In the genomic region with DNA sequence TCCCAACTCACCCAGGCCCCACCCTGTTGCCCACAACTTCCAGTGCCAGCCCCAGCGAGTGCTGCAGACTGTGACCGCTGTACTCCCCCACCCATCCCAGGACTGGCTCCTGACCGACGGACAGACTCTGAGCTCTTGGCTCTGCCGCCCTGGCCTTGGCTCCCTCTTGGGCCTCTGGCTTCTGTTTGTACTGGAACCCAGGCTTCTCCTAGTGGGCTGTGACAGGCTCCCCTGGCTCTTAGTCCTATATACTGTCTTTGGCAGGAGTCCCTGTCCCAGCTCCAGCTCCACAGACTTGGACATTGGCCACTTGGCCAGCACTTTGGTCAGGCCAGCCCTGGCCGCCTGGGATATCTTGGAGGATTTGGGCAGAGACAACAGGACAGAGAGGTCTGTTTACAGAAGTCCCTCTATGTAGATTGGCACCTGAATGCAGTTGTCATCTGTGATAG, we compare ENCODE assay signal across 19 cellular contexts. TPM values are rescaled to one million over a fixed set of nuclear protein-coding genes. Genes with fewer than 3 reads are reported as not detected.
DNase-seq lines count a peak whose midpoint lies in the region; ATAC-seq, FAIRE-seq and TF ChIP-seq lines count a peak whose summit lies in the region.
"Had no signal": no experiment of that assay in that cellular context is flagged by ENCODE, and none has a peak within 500 bp of the region (broad histone marks: within the 10 kb centered on the region; RNA-seq: fewer than 3 reads in every experiment).

No MANE protein-coding gene starts in this region.

- FAIRE-seq in small intestine (lab: Jason Lieb, UNC): no peak
- FAIRE-seq: A549 had no signal

- TF ChIP-seq POLR2A in prostate gland (IDR thresholded peaks at IDR 0.05): no peak

- no peak overlapping the region for H2AFZ ChIP-seq in Karpas-422 (ENCODE audit: low read length)

- H3K4me3 ChIP-seq in right cardiac atrium (ENCODE audit: low read length): no peak overlapping the region
- H3K4me3 ChIP-seq in prostate gland: no peak overlapping the region
- H3K4me3 ChIP-seq in small intestine (ENCODE audit: low read depth in 1 of 2, low read length in 2 of 2): no peak overlapping the region
- no peak overlapping the region for H3K4me3 ChIP-seq in Karpas-422 (ENCODE audit: low read length)
- H3K4me3 ChIP-seq: A549 had no signal

- no peaks in the 10 kb centered on the region for H3K9me3 ChIP-seq in right cardiac atrium (ENCODE audit: control insufficient read depth, low read length)
- H3K9me3 ChIP-seq in prostate gland: no peaks in the 10 kb centered on the region
- no peaks in the 10 kb centered on the region for H3K9me3 ChIP-seq in small intestine (ENCODE audit: control insufficient read depth, low read depth)
- H3K9me3 ChIP-seq in Karpas-422 (ENCODE audit: low read length): no peaks in the 10 kb centered on the region
- H3K9me3 ChIP-seq: A549, SK-N-SH had no signal

- peak; percentile 83 to 92 for ATAC-seq in right cardiac atrium
- no peak for ATAC-seq in GM19035 (IDR thresholded peaks at IDR 0.05; ENCODE audit: unreplicated experiment)
- ATAC-seq: A549; activated T-cell treated with anti-CD3 and anti-CD28 coated beads, Interleukin-2, amount 50 U/mL, for 4 hours had no signal

- no peak overlapping the region for H3K9ac ChIP-seq in Karpas-422 (ENCODE audit: low read length)
- H3K9ac ChIP-seq: SK-N-SH had no signal

- H3K36me3 ChIP-seq in prostate gland (no peaks in the 10 kb centered on the region), small intestine (ENCODE audit: control insufficient read depth in 2 of 2, insufficient read depth in 2 of 2, low read length in 2 of 2) (no peaks in the 10 kb centered on the region), Karpas-422 (ENCODE audit: insufficient read depth, low read length) (no peaks in the 10 kb centered on the region)

- H3K4me1 ChIP-seq in right cardiac atrium (ENCODE audit: control insufficient read depth, insufficient read depth, low read length) (peaks cover 9% of the 10 kb centered on the region), prostate gland (replicated peaks) (peaks cover 13% of the 10 kb centered on the region), small intestine (ENCODE audit: control insufficient read depth in 2 of 2, insufficient read depth in 1 of 2, low read depth in 1 of 2, low read length in 1 of 2) (peaks cover 0 to 3% of the 10 kb centered on the region in 2 donors), Karpas-422 (ENCODE audit: low read length) (no peaks in the 10 kb centered on the region)
- H3K4me1 ChIP-seq: A549 had no signal

- no peaks in the 10 kb centered on the region for H3K9me2 ChIP-seq in Karpas-422 (replicated peaks; ENCODE audit: insufficient read depth, low read length)
- H3K9me2 ChIP-seq: SK-N-SH had no signal

- no peaks in the 10 kb centered on the region for H4K20me1 ChIP-seq in Karpas-422 (ENCODE audit: insufficient read depth, low read depth, low read length)

- 24% methylated on average over 6 of the region's 6 CpGs for WGBS in right cardiac atrium
- WGBS in prostate gland: 6% methylated on average over 6 of the region's 6 CpGs
- 55 to 75% (median 65%) methylated on average over 6 of the region's 6 CpGs for WGBS in small intestine, 3 donors

- DNase-seq in cerebellar cortex (ENCODE audit: low spot score): peak; percentile 94
- DNase-seq in right cardiac atrium: peak; percentile 69 to 93 (median 92)
- DNase-seq in prostate gland (ENCODE audit: low spot score): peak; percentile 82
- no peak for DNase-seq in small intestine
- no peak for DNase-seq in NCI-H524 treated with DMSO at 0.1 percent for 48 hours (lab: John Stamatoyannopoulos, UW)
- no peak for DNase-seq in Karpas-422
- DNase-seq: activated CD4-positive, alpha-beta T cell treated with anti-CD3 and anti-CD28 coated beads, Interleukin-2, amount 10 ng/mL, durations not matched to agents 7 days and 5 days; activated T-cell treated with anti-CD3 and anti-CD28 coated beads, Interleukin-2, amount 50 U/mL, for 4 hours; CD4-positive, alpha-beta T cell; DMS79 treated with DMSO at 0.1 percent for 48 hours; NCI-H1694 treated with DMSO at 0.1 percent for 48 hours; NCI-H526 treated with DMSO at 0.1 percent for 48 hours; posterior cingulate gyrus; SK-N-SH had no signal

- H3K4me2 ChIP-seq in Karpas-422 (ENCODE audit: low read depth, low read length, poor library complexity, severe bottlenecking): no peak overlapping the region
- H3K4me2 ChIP-seq: A549, SK-N-SH had no signal

- H3K27ac ChIP-seq in C4-2B (peak overlapping the region; percentile 48), right cardiac atrium (ENCODE audit: low read length) (peak overlapping the region; percentile 21), prostate gland (peak overlapping the region; percentile 27 to 51), small intestine (ENCODE audit: low read depth in 1 of 2, low read length in 1 of 2) (no peak overlapping the region), Karpas-422 (ENCODE audit: low read length) (no peak overlapping the region)
- H3K27ac ChIP-seq: A549 had no signal

- intact Hi-C loops in right cardiac atrium (cut with DNase I) (no loop called here), prostate gland (cut with DNase I) (no loop called here)

- no peak for TF ChIP-seq CTCF in C4-2B (conservative IDR thresholded peaks at IDR 0.05)
- no peak for TF ChIP-seq CTCF in prostate gland (IDR thresholded peaks at IDR 0.05)

- no peaks in the 10 kb centered on the region for H3K27me3 ChIP-seq in right cardiac atrium (ENCODE audit: control insufficient read depth, insufficient read depth)
- H3K27me3 ChIP-seq in prostate gland (replicated peaks; ENCODE audit: insufficient read depth): no peaks in the 10 kb centered on the region
- peaks cover 0 to 2% of the 10 kb centered on the region in 2 donors for H3K27me3 ChIP-seq in small intestine (ENCODE audit: control insufficient read depth in 2 of 2, insufficient read depth in 2 of 2, low read length in 2 of 2)
- H3K27me3 ChIP-seq in Karpas-422 (ENCODE audit: low read length): no peaks in the 10 kb centered on the region

- H3K79me2 ChIP-seq in Karpas-422 (ENCODE audit: low read length): no peaks in the 10 kb centered on the region

RNA-seq across cellular contexts. Expression of gene ACOXL, which starts 41.1 kb away (rescaled TPM):
- total RNA-seq in right cardiac atrium (not detected), prostate gland (1 to 10 TPM; 8.0 to 8.3 TPM)
- polyA plus RNA-seq in right cardiac atrium (0.02 TPM), small intestine (under 1 TPM in 1 of 3 donors, not detected in 2; 0.06 TPM)
- total RNA-seq in Karpas-422 (2014; rRNA removed; shearing (Covaris generic); ENCODE audit: low replicate concordance): 0.58 TPM in 1 of 2 replicates, not detected in the other
- total RNA-seq: CD4-positive, alpha-beta T cell; glomerular endothelial cell; LHCN-M2 had no signal
- polyA plus RNA-seq: A549, SK-N-SH had no signal

Comparison
In these comparisons a context has a peak if more than half of its experiments do, and no peak if none do; other contexts are left out.
1. H3K27ac ChIP-seq: peak in C4-2B (single experiment), right cardiac atrium (single experiment) and prostate gland (2 of 2); none in small intestine (0 of 2) and Karpas-422 (single experiment).
2. DNase-seq: peak in cerebellar cortex (single experiment), right cardiac atrium (3 of 3) and prostate gland (single experiment); none in small intestine (single experiment), NCI-H524 treated with DMSO at 0.1 percent for 48 hours (single experiment) and Karpas-422 (single experiment).